ENCODE assay signal across 1 cellular context in the genomic region with DNA sequence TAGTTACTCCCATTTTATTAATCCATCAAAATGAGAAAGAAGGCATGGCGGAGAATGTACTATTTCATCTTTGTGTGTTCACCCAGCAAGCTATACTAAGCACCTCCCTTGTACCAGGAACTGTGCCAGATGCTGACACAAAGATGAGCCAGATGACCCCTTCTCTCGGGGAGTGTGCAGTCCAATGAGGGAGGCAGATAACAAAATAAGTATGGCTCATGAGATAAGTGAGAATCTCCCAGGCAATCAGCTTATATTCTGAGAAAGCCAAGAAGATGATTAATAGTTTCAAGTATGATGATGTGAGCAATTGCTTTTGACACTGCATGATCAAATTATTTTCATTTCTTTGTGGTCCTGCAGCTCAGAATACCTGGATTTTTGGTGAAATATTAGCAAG.
TF ChIP-seq lines count a peak whose summit lies in the region.

No MANE protein-coding gene starts in this region.

TF ChIP-seq in SK-N-SH treated with all-trans-retinoic acid at 6 μM for 48 hours, 23 proteins besides CTCF, POLR2A, EP300 and RAD21 (continued from another document):
- TF ChIP-seq, protein P1, sequence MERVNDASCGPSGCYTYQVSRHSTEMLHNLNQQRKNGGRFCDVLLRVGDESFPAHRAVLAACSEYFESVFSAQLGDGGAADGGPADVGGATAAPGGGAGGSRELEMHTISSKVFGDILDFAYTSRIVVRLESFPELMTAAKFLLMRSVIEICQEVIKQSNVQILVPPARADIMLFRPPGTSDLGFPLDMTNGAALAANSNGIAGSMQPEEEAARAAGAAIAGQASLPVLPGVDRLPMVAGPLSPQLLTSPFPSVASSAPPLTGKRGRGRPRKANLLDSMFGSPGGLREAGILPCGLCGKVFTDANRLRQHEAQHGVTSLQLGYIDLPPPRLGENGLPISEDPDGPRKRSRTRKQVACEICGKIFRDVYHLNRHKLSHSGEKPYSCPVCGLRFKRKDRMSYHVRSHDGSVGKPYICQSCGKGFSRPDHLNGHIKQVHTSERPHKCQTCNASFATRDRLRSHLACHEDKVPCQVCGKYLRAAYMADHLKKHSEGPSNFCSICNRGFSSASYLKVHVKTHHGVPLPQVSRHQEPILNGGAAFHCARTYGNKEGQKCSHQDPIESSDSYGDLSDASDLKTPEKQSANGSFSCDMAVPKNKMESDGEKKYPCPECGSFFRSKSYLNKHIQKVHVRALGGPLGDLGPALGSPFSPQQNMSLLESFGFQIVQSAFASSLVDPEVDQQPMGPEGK (CRISPR knock-in tag; IDR thresholded peaks at IDR 0.05; ENCODE audit: borderline replicate concordance): no peak
- TF ChIP-seq ZNF565 (CRISPR knock-in tag; conservative IDR thresholded peaks at IDR 0.05; ENCODE audit: low read depth) (no peak), OSR1 (CRISPR knock-in tag; IDR thresholded peaks at IDR 0.05) (no peak), BACH2 (CRISPR knock-in tag; IDR thresholded peaks at IDR 0.05; ENCODE audit: borderline replicate concordance) (no peak), TOX (CRISPR knock-in tag; IDR thresholded peaks at IDR 0.05; ENCODE audit: borderline replicate concordance) (no peak), TSHZ2 (CRISPR knock-in tag; IDR thresholded peaks at IDR 0.05) (no peak), ESRRG (CRISPR knock-in tag; IDR thresholded peaks at IDR 0.05) (no peak), ZNF70 (CRISPR knock-in tag; IDR thresholded peaks at IDR 0.05) (no peak), PPARA (CRISPR knock-in tag; IDR thresholded peaks at IDR 0.05; ENCODE audit: borderline replicate concordance) (no peak), ISL1 (CRISPR knock-in tag; IDR thresholded peaks at IDR 0.05) (no peak), ZFP3 (CRISPR knock-in tag; IDR thresholded peaks at IDR 0.05) (no peak)
